20 cellular contexts compared by ENCODE assay signal in the genomic region with DNA sequence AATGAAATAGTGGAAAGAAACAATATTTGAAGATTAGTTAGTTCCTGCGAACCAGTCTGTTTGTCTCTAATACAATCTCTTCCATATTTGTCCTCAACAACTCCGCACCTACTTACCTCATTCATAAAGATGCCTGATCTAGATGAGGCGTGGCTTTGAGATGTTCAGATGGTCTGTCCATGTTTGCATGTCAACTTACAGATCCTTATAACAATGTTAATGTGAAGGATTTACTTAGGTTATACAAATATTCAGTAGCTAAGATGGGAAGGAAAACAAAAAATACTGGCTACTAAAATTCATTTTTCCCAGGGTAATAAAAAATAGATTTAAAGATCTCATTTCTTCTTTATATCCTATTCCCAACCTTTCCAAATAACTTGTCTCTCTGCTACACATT. TPM values are rescaled to one million over a fixed set of nuclear protein-coding genes. Genes with fewer than 3 reads are reported as not detected.
DNase-seq lines count a peak whose midpoint lies in the region; ATAC-seq and TF ChIP-seq lines count a peak whose summit lies in the region.
"Had no signal": no experiment of that assay in that cellular context is flagged by ENCODE, and none has a peak within 500 bp of the region (broad histone marks: within the 10 kb centered on the region; RNA-seq: fewer than 3 reads in every experiment).

No MANE protein-coding gene starts in this region.

- H3K27me3 ChIP-seq in heart right ventricle, result peaks cover 0 to 21% (median 0%) of the 10 kb centered on the region in 7 donors
- H3K27me3 ChIP-seq in endocrine pancreas (ENCODE audit: control insufficient read depth, insufficient read depth, low read length), result no peaks in the 10 kb centered on the region
- no peaks in the 10 kb centered on the region for H3K27me3 ChIP-seq in neuron (ENCODE audit: insufficient read depth, low read length)

- ATAC-seq in heart right ventricle (no peak), left cardiac atrium (no peak), GM18858 (IDR thresholded peaks at IDR 0.05; ENCODE audit: unreplicated experiment) (no peak), GM21723 (IDR thresholded peaks at IDR 0.05; ENCODE audit: unreplicated experiment) (no peak)
- ATAC-seq: GM12878; stimulated activated naive CD8-positive, alpha-beta T cell treated with anti-CD3 and anti-CD28 coated beads, Interleukin-15, Interleukin-2, amounts not matched to agents 100 U/mL and 50 U/mL, for 24 hours had no signal

- DNase-seq in heart right ventricle, result no peak
- DNase-seq in left cardiac atrium, result no peak
- DNase-seq in DMS53 treated with DMSO at 0.1 percent for 48 hours (lab: John Stamatoyannopoulos, UW; ENCODE audit: unreplicated experiment), result no peak
- DNase-seq: activated B cell treated with CpG ODN at 0.5 μM for 24 hours; activated CD4-positive, alpha-beta memory T cell treated with anti-CD3 and anti-CD28 coated beads, Interleukin-2, amount 10 ng/mL, durations not matched to agents 7 days and 5 days; activated naive CD4-positive, alpha-beta T cell treated with anti-CD3 and anti-CD28 coated beads, Interleukin-2, amount 50 U/mL, for 16 hours; CD4-positive, CD25-positive, alpha-beta regulatory T cell; mucosa of descending colon; NCI-H774; OCI-M1; stimulated activated CD4-positive, alpha-beta T cell treated with anti-CD3 and anti-CD28 coated beads, Interleukin-2, amount 100 ng/mL, for 24 hours; stimulated activated naive CD8-positive, alpha-beta T cell treated with anti-CD3 and anti-CD28 coated beads, Interleukin-15, Interleukin-2, amounts not matched to agents 100 U/mL and 50 U/mL, for 24 hours had no signal

- no peak overlapping the region for H2AFZ ChIP-seq in neuron (ENCODE audit: low read depth, low read length)

- H3K4me1 ChIP-seq in heart right ventricle, result peaks cover 0 to 35% (median 13%) of the 10 kb centered on the region in 9 donors
- peaks cover 14% of the 10 kb centered on the region for H3K4me1 ChIP-seq in endocrine pancreas (ENCODE audit: control insufficient read depth, insufficient read depth, low read length)
- peaks cover 34% of the 10 kb centered on the region for H3K4me1 ChIP-seq in neuron (ENCODE audit: insufficient read depth, low read length)
- no peaks in the 10 kb centered on the region for H3K4me1 ChIP-seq in urinary bladder (ENCODE audit: insufficient read depth)

- WGBS in heart right ventricle, 2 donors, result 84 to 91% methylated on average over 3 of the region's 3 CpGs
- WGBS in urinary bladder, result 89% methylated on average over 3 of the region's 3 CpGs

- peak overlapping the region in 8 of 10 donors; percentile 2 to 77 (median 70) for H3K27ac ChIP-seq in heart right ventricle
- H3K27ac ChIP-seq in urinary bladder (ENCODE audit: low read depth), result peak overlapping the region; percentile 5
- H3K27ac ChIP-seq: neutrophil had no signal

- H3K4me3 ChIP-seq in heart right ventricle, result no peak overlapping the region
- peak overlapping the region; percentile 40 for H3K4me3 ChIP-seq in endocrine pancreas (ENCODE audit: control insufficient read depth, insufficient read depth, low read length)
- peak overlapping the region; percentile 29 for H3K4me3 ChIP-seq in neuron (ENCODE audit: low read length)
- H3K4me3 ChIP-seq in urinary bladder (ENCODE audit: low read depth, low read length), result no peak overlapping the region
- H3K4me3 ChIP-seq: GM12878, HAP-1, mucosa of descending colon had no signal

- no peak overlapping the region for H3K9ac ChIP-seq in endocrine pancreas (ENCODE audit: control insufficient read depth, insufficient read depth, low read length)

- no peak for TF ChIP-seq CTCF in heart right ventricle (IDR thresholded peaks at IDR 0.05)

- H3K36me3 ChIP-seq in heart right ventricle (no peaks in the 10 kb centered on the region), endocrine pancreas (ENCODE audit: control insufficient read depth, insufficient read depth, low read length) (no peaks in the 10 kb centered on the region), neuron (ENCODE audit: insufficient read depth, low read length) (no peaks in the 10 kb centered on the region), urinary bladder (ENCODE audit: insufficient read depth) (no peaks in the 10 kb centered on the region)
- H3K36me3 ChIP-seq: HAP-1, neutrophil had no signal

- intact Hi-C loops in heart right ventricle (cut with DNase I), result loop anchor here in 6 of 10 donors (5.0 to 10.0 kb wide), 3 partner anchors 34 to 47 kb away; no protein-coding TSS in a partner anchor
- intact Hi-C loops in left cardiac atrium (cut with DNase I), result no loop called here

- H3K9me3 ChIP-seq in heart right ventricle (no peaks in the 10 kb centered on the region), endocrine pancreas (ENCODE audit: control insufficient read depth, low read length) (no peaks in the 10 kb centered on the region), neuron (ENCODE audit: low read length) (no peaks in the 10 kb centered on the region)
- H3K9me3 ChIP-seq: HAP-1, mucosa of descending colon, neutrophil had no signal

RNA-seq across cellular contexts. Expression of gene CDC14B, which starts 8.3 kb away (rescaled TPM):
- 10 to 100 TPM; 17.0 to 30.8 (median 27.0) TPM for total RNA-seq in heart right ventricle
- polyA plus RNA-seq in heart right ventricle, result 1 to 10 TPM; 5.1 to 5.9 TPM
- total RNA-seq in left cardiac atrium, result 10 to 100 TPM; 15.1 to 20.4 TPM
- total RNA-seq in urinary bladder, result 27.8 TPM
- polyA plus RNA-seq in urinary bladder, result 11.7 TPM

RNA-seq across cellular contexts. Expression of gene PRXL2C, which starts 43.8 kb away (rescaled TPM):
- total RNA-seq in heart right ventricle (10 to 100 TPM; 18.4 to 59.0 (median 24.1) TPM), left cardiac atrium (10 to 100 TPM; 19.3 to 25.3 TPM), urinary bladder (19.7 TPM)
- polyA plus RNA-seq in heart right ventricle (10 to 100 TPM; 10.5 to 10.7 TPM), urinary bladder (11.2 TPM)

Comparison
In these comparisons a context has a peak if more than half of its experiments do, and no peak if none do; other contexts are left out.
1. intact Hi-C loops: an anchor here in heart right ventricle (5.0 to 10.0 kb wide); none called in left cardiac atrium.
2. H3K4me3 ChIP-seq: peak in endocrine pancreas (single experiment) and neuron (single experiment); none in heart right ventricle (0 of 10) and urinary bladder (single experiment).